ENCODE assay signal across 23 cellular contexts in genomic region chr1:214862421-214862820, GRCh38.
DNase-seq lines count a peak whose midpoint lies in the region; ATAC-seq, FAIRE-seq and TF ChIP-seq lines count a peak whose summit lies in the region.
"Had no signal": no experiment of that assay in that cellular context is flagged by ENCODE, and none has a peak within 500 bp of the region (broad histone marks: within the 10 kb centered on the region; RNA-seq: fewer than 3 reads in every experiment).

No MANE protein-coding gene starts in this region.

- H3K36me3 ChIP-seq in bronchial epithelial cell (ENCODE audit: control insufficient read depth, insufficient read depth, low read length): no peaks in the 10 kb centered on the region
- H3K36me3 ChIP-seq: BE2C, lower lobe of right lung had no signal

- ATAC-seq in HG02870 (IDR thresholded peaks at IDR 0.05; ENCODE audit: unreplicated experiment): no peak
- ATAC-seq: GM23338, lower lobe of right lung had no signal

- DNase-seq in AG20443 (ENCODE audit: low spot score) (peak; percentile 17), RCC 7860 (ENCODE audit: low spot score) (peak; percentile 25), bronchial epithelial cell (ENCODE audit: low read depth) (peak; percentile 48), hepatic stellate cell (ENCODE audit: low spot score) (peak; percentile 26), HuH-7.5 (ENCODE audit: low spot score) (no peak), NCI-H2227 treated with DMSO at 0.1 percent for 48 hours (lab: John Stamatoyannopoulos, UW) (no peak), NCI-H345 treated with DMSO at 0.1 percent for 48 hours (lab: John Stamatoyannopoulos, UW; ENCODE audit: unreplicated experiment) (no peak)
- DNase-seq: activated CD4-positive, alpha-beta T cell treated with anti-CD3 and anti-CD28 coated beads, Interleukin-2, amount 10 ng/mL, durations not matched to agents 24 days and 14 days; activated naive CD4-positive, alpha-beta T cell treated with anti-CD3 and anti-CD28 coated beads, Interleukin-2, amount 10 ng/mL, durations not matched to agents 7 days and 5 days; BE2C; effector CD8-positive, alpha-beta T cell; erythroblast; lower lobe of right lung; MV-4-11; NCI-H146; NCI-H2171; RPMI8226; stimulated activated CD4-positive, alpha-beta T cell treated with anti-CD3 and anti-CD28 coated beads, Interleukin-1b, Interleukin-23, amount 100 ng/mL, for 48 hours; T-helper 2 cell had no signal

- H3K27me3 ChIP-seq in bronchial epithelial cell (ENCODE audit: control insufficient read depth, insufficient read depth, low read length): no peaks in the 10 kb centered on the region
- H3K27me3 ChIP-seq: BE2C had no signal

- H3K4me3 ChIP-seq in bronchial epithelial cell (ENCODE audit: low read depth, low read length): no peak overlapping the region
- H3K4me3 ChIP-seq: GM23338, lower lobe of right lung, skin epidermis had no signal

- FAIRE-seq in RCC 7860 (lab: Jason Lieb, UNC): peak; percentile 93
- no peak for FAIRE-seq in bronchial epithelial cell (lab: Jason Lieb, UNC)
- FAIRE-seq: A204.1 had no signal

- no peak for TF ChIP-seq CTCF in bronchial epithelial cell (IDR thresholded peaks at IDR 0.05; ENCODE audit: insufficient read depth, low read length, severe bottlenecking)

Comparison
In these comparisons a context has a peak if more than half of its experiments do, and no peak if none do; other contexts are left out.
1. DNase-seq: peak in AG20443 (single experiment), RCC 7860 (single experiment), bronchial epithelial cell (single experiment) and hepatic stellate cell (single experiment); none in HuH-7.5 (single experiment), NCI-H2227 treated with DMSO at 0.1 percent for 48 hours (single experiment) and NCI-H345 treated with DMSO at 0.1 percent for 48 hours (single experiment).